ENCODE assay signal across 8 cellular contexts in the genomic region with DNA sequence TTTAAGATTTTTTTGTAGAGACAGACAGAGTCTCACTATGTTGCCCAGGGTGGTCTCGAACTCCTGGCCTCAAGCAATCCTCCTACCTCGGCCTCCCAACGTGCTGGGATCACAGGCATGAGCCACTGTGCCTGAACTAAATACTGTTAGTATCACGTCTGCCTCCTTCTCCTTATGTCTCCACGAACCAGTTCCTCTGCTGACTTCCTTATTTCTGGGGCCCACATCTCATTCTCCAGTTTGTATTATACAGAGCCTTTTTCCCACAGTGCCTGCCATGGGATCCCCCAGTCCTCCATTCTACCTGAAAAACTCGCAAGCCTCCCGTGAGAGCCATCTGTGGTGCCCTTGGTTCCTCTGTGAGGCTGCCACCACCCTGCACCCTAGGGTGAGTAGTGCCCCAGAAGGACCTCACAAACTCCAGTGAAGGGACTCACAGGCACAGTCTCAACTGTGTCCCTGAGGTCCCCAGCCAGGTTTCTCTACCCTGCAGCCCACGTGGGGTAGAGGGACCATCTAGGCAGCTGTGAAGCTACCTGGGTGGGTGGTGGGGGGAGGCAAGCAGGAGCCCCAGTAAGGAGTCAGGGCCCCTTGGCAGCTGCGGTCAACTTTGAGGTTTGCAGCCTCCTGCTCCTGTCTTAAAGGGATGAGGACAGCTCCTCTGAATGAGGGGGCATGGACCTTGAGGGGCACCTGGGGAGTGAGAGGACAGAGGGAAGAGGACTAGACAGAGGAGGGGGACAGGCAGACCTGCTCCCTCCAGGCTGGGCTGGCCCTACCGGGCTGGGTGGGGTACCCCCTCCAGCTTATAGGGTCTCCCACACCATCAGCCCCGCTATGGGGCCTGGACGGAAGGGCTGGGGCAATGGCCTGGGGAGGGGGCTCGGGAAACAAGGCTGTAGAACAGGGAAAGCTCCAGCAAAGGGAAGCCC. TPM values are rescaled to one million over a fixed set of nuclear protein-coding genes. Genes with fewer than 3 reads are reported as not detected.
A peak's percentile ranks its signal among the peaks of the same experiment; 100 is the strongest.
DNase-seq lines count a peak whose midpoint lies in the region; ATAC-seq, FAIRE-seq and TF ChIP-seq lines count a peak whose summit lies in the region.

No MANE protein-coding gene starts in this region.

- H3K27me3 Mint-ChIP-seq in Calu3 (ENCODE audit: unreplicated experiment) = no peaks in the 10 kb centered on the region
- H3K27me3 Mint-ChIP-seq in activated naive CD8-positive, alpha-beta T cell treated with anti-CD3 and anti-CD28 coated beads, Interleukin-2, amount 50 U/mL, for 24 hours = peaks cover 2% of the 10 kb centered on the region
- no peaks in the 10 kb centered on the region for H3K27me3 Mint-ChIP-seq in stimulated activated naive CD8-positive, alpha-beta T cell treated with anti-CD3 and anti-CD28 coated beads, Interleukin-15, amount 100 ng/mL, for 72 hours

- H3K27ac Mint-ChIP-seq in Calu3 (ENCODE audit: unreplicated experiment) = no peak overlapping the region
- peak overlapping the region; percentile 81 for H3K27ac Mint-ChIP-seq in activated naive CD8-positive, alpha-beta T cell treated with anti-CD3 and anti-CD28 coated beads, Interleukin-2, amount 50 U/mL, for 24 hours
- H3K27ac Mint-ChIP-seq in stimulated activated naive CD8-positive, alpha-beta T cell treated with anti-CD3 and anti-CD28 coated beads, Interleukin-15, amount 100 ng/mL, for 72 hours = peak overlapping the region; percentile 30 to 80

- H3K9me1 ChIP-seq in IMR-90 (ENCODE audit: insufficient read depth, low read length) = peaks cover 6% of the 10 kb centered on the region
- H3K9me1 ChIP-seq in keratinocyte (ENCODE audit: control insufficient read depth, extremely low read depth, insufficient read depth, low read length) = no peaks in the 10 kb centered on the region

- peak overlapping the region; percentile 95 for H2AFZ ChIP-seq in IMR-90 (replicated peaks; ENCODE audit: low read length, poor library complexity)
- H2AFZ ChIP-seq in keratinocyte (ENCODE audit: control insufficient read depth, low read length) = peak overlapping the region; percentile 80
- no peak overlapping the region for H2AFZ ChIP-seq in PC-3 (ENCODE audit: low read length)

- H3K4ac ChIP-seq in IMR-90 (ENCODE audit: low read depth, low read length) = peak overlapping the region; percentile 94

- peak overlapping the region; percentile 9 for H3K27ac ChIP-seq in IMR-90 (ENCODE audit: insufficient read depth, low read length)
- peak overlapping the region; percentile 75 for H3K27ac ChIP-seq in keratinocyte (ENCODE audit: control insufficient read depth, insufficient read depth, low read length)
- no peak overlapping the region for H3K27ac ChIP-seq in PC-3 (ENCODE audit: low read length)

- no peak for DNase-seq in Calu3
- DNase-seq in IMR-90 = no peak
- peak; percentile 30 for DNase-seq in activated naive CD8-positive, alpha-beta T cell treated with anti-CD3 and anti-CD28 coated beads, Interleukin-2, amount 50 U/mL, for 24 hours
- DNase-seq in keratinocyte (ENCODE audit: low read depth, low spot score) = no peak
- peak in 1 of 2 donors; percentile 29 for DNase-seq in stimulated activated naive CD8-positive, alpha-beta T cell treated with anti-CD3 and anti-CD28 coated beads, Interleukin-15, amount 100 ng/mL, for 72 hours
- DNase-seq in RPMI8226 = no peak
- no peak for DNase-seq in PC-3
- DNase-seq in HuH-7.5 (ENCODE audit: low spot score) = no peak

- H4K20me1 ChIP-seq in IMR-90 (ENCODE audit: insufficient read depth, low read length) (no peaks in the 10 kb centered on the region; the same call in 1 of the 2 replicates), keratinocyte (ENCODE audit: control insufficient read depth, extremely low read depth, insufficient read depth, low read length) (no peaks in the 10 kb centered on the region), PC-3 (ENCODE audit: low read length) (no peaks in the 10 kb centered on the region)

- H3K36me3 ChIP-seq in IMR-90 (ENCODE audit: control insufficient read depth, insufficient read depth, low read length) (no peaks in the 10 kb centered on the region), keratinocyte (ENCODE audit: control insufficient read depth in 2 of 2, extremely low read depth in 1 of 2, insufficient read depth in 2 of 2, low read length in 2 of 2) (no peaks in the 10 kb centered on the region), PC-3 (ENCODE audit: low read depth, low read length) (no peaks in the 10 kb centered on the region; the same call in 1 of the 2 replicates)

- H3K79me1 ChIP-seq in IMR-90 (ENCODE audit: low read depth in 1 of 2, low read length in 2 of 2) = peaks cover 7 to 47% of the 10 kb centered on the region in 2 experiments; a peak in 3 of 4 replicates

- H3K79me2 ChIP-seq in keratinocyte (ENCODE audit: control insufficient read depth, insufficient read depth, low read length) (peaks cover 42% of the 10 kb centered on the region), PC-3 (ENCODE audit: low read length) (no peaks in the 10 kb centered on the region)

- H3K4me1 ChIP-seq in IMR-90 (ENCODE audit: control insufficient read depth, insufficient read depth, low read length) = peaks cover 18% of the 10 kb centered on the region
- peaks cover 32% of the 10 kb centered on the region for H3K4me1 ChIP-seq in keratinocyte (ENCODE audit: control insufficient read depth, extremely low read depth, insufficient read depth, low read length)
- no peaks in the 10 kb centered on the region for H3K4me1 ChIP-seq in PC-3 (ENCODE audit: insufficient read depth, low read length)

- H3K9me3 Mint-ChIP-seq in Calu3 (ENCODE audit: low read depth, unreplicated experiment) = no peaks in the 10 kb centered on the region
- no peaks in the 10 kb centered on the region for H3K9me3 Mint-ChIP-seq in activated naive CD8-positive, alpha-beta T cell treated with anti-CD3 and anti-CD28 coated beads, Interleukin-2, amount 50 U/mL, for 24 hours
- H3K9me3 Mint-ChIP-seq in stimulated activated naive CD8-positive, alpha-beta T cell treated with anti-CD3 and anti-CD28 coated beads, Interleukin-15, amount 100 ng/mL, for 72 hours = no peaks in the 10 kb centered on the region

- H3K36me3 Mint-ChIP-seq in Calu3 (ENCODE audit: insufficient read depth, unreplicated experiment) = peaks cover 25% of the 10 kb centered on the region
- H3K36me3 Mint-ChIP-seq in activated naive CD8-positive, alpha-beta T cell treated with anti-CD3 and anti-CD28 coated beads, Interleukin-2, amount 50 U/mL, for 24 hours (ENCODE audit: low read depth) = peaks cover 7% of the 10 kb centered on the region

- peak overlapping the region; percentile 43; the same call in 1 of the 2 replicates for H3K56ac ChIP-seq in IMR-90 (ENCODE audit: extremely low read depth, insufficient read depth, low read length)

- TF ChIP-seq POLR2A in IMR-90 (IDR thresholded peaks at IDR 0.05; ENCODE audit: low read depth, low read length) = no peak

- H3K4me3 ChIP-seq in IMR-90 (ENCODE audit: insufficient read depth, low read depth, low read length) = peak overlapping the region; percentile 79
- H3K4me3 ChIP-seq in keratinocyte (ENCODE audit: control insufficient read depth in 2 of 3, extremely low read depth in 1 of 3, insufficient read depth in 2 of 3, low read depth in 1 of 3, low read length in 3 of 3) = peak overlapping the region; percentile 73 to 91 (median 89)
- no peak overlapping the region for H3K4me3 ChIP-seq in PC-3 (ENCODE audit: low read length)

- H2BK120ac ChIP-seq in IMR-90 (ENCODE audit: low read depth, low read length) = peak overlapping the region; percentile 64

- CTCF ChIA-PET in Calu3 (lab: Charles Lee) (no interaction called here), IMR-90 (lab: Yijun Ruan, JAX) (no interaction called here), PC-3 (lab: Charles Lee) (no interaction called here)

- peak overlapping the region; percentile 52; the same call in 1 of the 2 replicates for H4K91ac ChIP-seq in IMR-90 (ENCODE audit: insufficient read depth, low read depth, low read length)

- peaks cover 24% of the 10 kb centered on the region for H3K4me1 Mint-ChIP-seq in Calu3 (ENCODE audit: low read depth, unreplicated experiment)
- H3K4me1 Mint-ChIP-seq in activated naive CD8-positive, alpha-beta T cell treated with anti-CD3 and anti-CD28 coated beads, Interleukin-2, amount 50 U/mL, for 24 hours = peaks cover 45% of the 10 kb centered on the region
- peaks cover 50% of the 10 kb centered on the region for H3K4me1 Mint-ChIP-seq in stimulated activated naive CD8-positive, alpha-beta T cell treated with anti-CD3 and anti-CD28 coated beads, Interleukin-15, amount 100 ng/mL, for 72 hours

- peak; percentile 17 for FAIRE-seq in keratinocyte (lab: Jason Lieb, UNC)

- H3K4me3 Mint-ChIP-seq in Calu3 (ENCODE audit: low read depth, unreplicated experiment) = peak overlapping the region; percentile 64
- H3K4me3 Mint-ChIP-seq in activated naive CD8-positive, alpha-beta T cell treated with anti-CD3 and anti-CD28 coated beads, Interleukin-2, amount 50 U/mL, for 24 hours = peak overlapping the region; percentile 82
- peak overlapping the region; percentile 76 for H3K4me3 Mint-ChIP-seq in stimulated activated naive CD8-positive, alpha-beta T cell treated with anti-CD3 and anti-CD28 coated beads, Interleukin-15, amount 100 ng/mL, for 72 hours

- H2AK5ac ChIP-seq in IMR-90 (ENCODE audit: low read depth, low read length) = peak overlapping the region; percentile 73

- ATAC-seq in IMR-90 (ENCODE audit: low read depth) (peak; percentile 1; the same call in 1 of the 2 replicates), PC-3 (no peak)
- peak; percentile 33 for ATAC-seq in activated naive CD8-positive, alpha-beta T cell treated with anti-CD3 and anti-CD28 coated beads, Interleukin-2, amount 50 U/mL, for 24 hours
- peak; percentile 45 for ATAC-seq in stimulated activated naive CD8-positive, alpha-beta T cell treated with anti-CD3 and anti-CD28 coated beads, Interleukin-15, amount 100 ng/mL, for 72 hours

- H3K9ac ChIP-seq in IMR-90 (ENCODE audit: low read depth, low read length) (peak overlapping the region; percentile 88), keratinocyte (ENCODE audit: control insufficient read depth, extremely low read depth, insufficient read depth, low read length) (peak overlapping the region; percentile 88), PC-3 (ENCODE audit: low read length) (no peak overlapping the region)

- dilution Hi-C loops in IMR-90 (cut with HindIII; ENCODE audit: low sequenced_read_pairs, unreplicated experiment) (no loop called here), keratinocyte (cut with MboI; ENCODE audit: extremely low pct_ligation_motif_present, low sequenced_read_pairs) (no loop called here)

- H3K23ac ChIP-seq in IMR-90 (ENCODE audit: low read depth, low read length) = peak overlapping the region; percentile 96

- H3K9me2 ChIP-seq in PC-3 (replicated peaks; ENCODE audit: low read length) = no peaks in the 10 kb centered on the region

- TF ChIP-seq CTCF in Calu3 (IDR thresholded peaks at IDR 0.05; ENCODE audit: unreplicated experiment) (no peak), IMR-90 (conservative IDR thresholded peaks at IDR 0.05; ENCODE audit: low read depth, low read length) (no peak), keratinocyte (optimal IDR thresholded peaks at IDR 0.05 in 1 of 3, IDR thresholded peaks at IDR 0.05 in 1 of 3, conservative IDR thresholded peaks at IDR 0.05 in 1 of 3; ENCODE audit: extremely low read depth in 1 of 3, insufficient read depth in 2 of 3, low read length in 3 of 3) (no peak), PC-3 (conservative IDR thresholded peaks at IDR 0.05; ENCODE audit: low read depth, low read length) (no peak)

- H3K27me3 ChIP-seq in IMR-90 (ENCODE audit: control insufficient read depth, insufficient read depth, low read length) = no peaks in the 10 kb centered on the region
- no peaks in the 10 kb centered on the region for H3K27me3 ChIP-seq in keratinocyte (ENCODE audit: control insufficient read depth, extremely low read depth, insufficient read depth, low read length)
- H3K27me3 ChIP-seq in PC-3 (ENCODE audit: low read length) = no peaks in the 10 kb centered on the region

- in situ Hi-C loops in IMR-90 (cut with MboI; ENCODE audit: low sequenced_read_pairs) = loop anchor here (5.0 to 10.0 kb wide), 2 partner anchors 94 to 406 kb away; no protein-coding TSS in a partner anchor

- intact Hi-C loops in Calu3 (cut with micrococcal nuclease; ENCODE audit: unreplicated experiment) (loop anchor here (5.0 kb wide), 3 partner anchors 79 to 404 kb away; no protein-coding TSS in a partner anchor), IMR-90 (cut with micrococcal nuclease) (loop anchor here (5.0 kb wide), 1 partner anchor 144 kb away; no protein-coding TSS in a partner anchor), PC-3 (cut with micrococcal nuclease) (no loop called here)

- H3K14ac ChIP-seq in IMR-90 (replicated peaks; ENCODE audit: low read depth, low read length) = peak overlapping the region; percentile 95

- BruUV-seq in Calu3 (replicated peaks; lab: Mats Ljungman, UMichigan) (no TSS peak), IMR-90 (replicated peaks; lab: Mats Ljungman, UMichigan) (no TSS peak), PC-3 (replicated peaks; lab: Mats Ljungman, UMichigan) (no TSS peak)

- TF ChIP-seq RAD21 in IMR-90 (IDR thresholded peaks at IDR 0.05; ENCODE audit: low read length) = no peak

- no peak overlapping the region for H2BK20ac ChIP-seq in IMR-90 (ENCODE audit: low read depth, low read length)

- no peak overlapping the region; the same call in none of the 2 replicates for H3K18ac ChIP-seq in IMR-90 (ENCODE audit: low read depth, low read length)

- H2BK15ac ChIP-seq in IMR-90 (ENCODE audit: low read depth, low read length) = peak overlapping the region; percentile 21; the same call in 1 of the 3 replicates

- peak overlapping the region; percentile 49; the same call in 1 of the 2 replicates for H4K5ac ChIP-seq in IMR-90 (ENCODE audit: low read depth, low read length)

- POLR2A ChIA-PET in IMR-90 (lab: Charles Lee; ENCODE audit: unreplicated experiment) = no interaction called here
- POLR2A ChIA-PET in PC-3 (lab: Charles Lee; ENCODE audit: unreplicated experiment) = no interaction called here

- H3K9me3 ChIP-seq in IMR-90 (ENCODE audit: control insufficient read depth, insufficient read depth, low read length) = no peaks in the 10 kb centered on the region
- no peaks in the 10 kb centered on the region for H3K9me3 ChIP-seq in keratinocyte (ENCODE audit: control insufficient read depth, low read depth, low read length)
- no peaks in the 10 kb centered on the region for H3K9me3 ChIP-seq in PC-3 (ENCODE audit: low read length)

- H2BK5ac ChIP-seq in IMR-90 (ENCODE audit: low read depth, low read length, poor library complexity, severe bottlenecking) = peak overlapping the region; percentile 27

- H2AK9ac ChIP-seq in IMR-90 (replicated peaks; ENCODE audit: low read depth, low read length, poor library complexity) = peak overlapping the region; percentile 92

- H3K4me2 ChIP-seq in IMR-90 (ENCODE audit: low read depth, low read length) = peak overlapping the region; percentile 90
- peak overlapping the region; percentile 94 for H3K4me2 ChIP-seq in keratinocyte (ENCODE audit: control insufficient read depth, extremely low read depth, insufficient read depth, low read depth, low read length)
- H3K4me2 ChIP-seq in PC-3 (ENCODE audit: low read length) = no peak overlapping the region

- 88% methylated on average over 5 of the region's 13 CpGs; no CpG with 5 or more reads in 1 of the 2 experiments for WGBS in IMR-90 (ENCODE audit: extremely low coverage in 2 of 2, insufficient read length in 1 of 2), 2 experiments

- H4K8ac ChIP-seq in IMR-90 (ENCODE audit: low read depth in 2 of 2, low read length in 2 of 2) = peak overlapping the region in 1 of 2 experiments; percentile 69; a peak in 1 of 4 replicates

- H3F3A ChIP-seq in PC-3 (ENCODE audit: low read length, unreplicated experiment) = no peaks in the 10 kb centered on the region

RNA-seq across cellular contexts. Expression of gene PSTPIP2, which starts 1.1 kb away (rescaled TPM):
- total RNA-seq in Calu3 (2022) (2.6 TPM in 2 replicates), IMR-90 (2012; rRNA removed) (10.4 and 14.4 TPM in 2 replicates), PC-3 (2014; rRNA removed) (0.11 and 0.35 TPM in 2 replicates)
- polyA plus RNA-seq in IMR-90 (2012; rRNA removed) (10.2 and 12.4 TPM in 2 replicates), keratinocyte (15.4 to 30.8 TPM (median 27.3 TPM) in 3 replicates)
- 4.4 and 6.6 TPM in 2 replicates for polyA plus RNA-seq in IMR-90 (2012; cell fraction: cytosol; rRNA removed)
- polyA plus RNA-seq in IMR-90 (2012; cell fraction: nucleus; rRNA removed; ENCODE audit: low replicate concordance) = 5.0 and 26.6 TPM in 2 replicates
- polyA plus RNA-seq in keratinocyte (2011; ENCODE audit: low read depth) = 40.5 TPM
- 18.2 and 30.9 TPM in 2 replicates for polyA plus RNA-seq in keratinocyte (2011; cell fraction: cytosol; rRNA removed)
- polyA plus RNA-seq in keratinocyte (2011; cell fraction: nucleus; rRNA removed) = 22.3 and 24.0 TPM in 2 replicates
- polyA plus RNA-seq in keratinocyte (2012; ENCODE audit: low replicate concordance) = 12.7 and 20.7 TPM in 2 replicates
- polyA minus RNA-seq in keratinocyte = 13.2 to 21.0 TPM (median 18.3 TPM) in 3 replicates
- polyA minus RNA-seq in keratinocyte (2011; cell fraction: cytosol; rRNA and poly(A)+ RNA removed) = 29.9 TPM
- 11.1 and 19.5 TPM in 2 replicates for polyA minus RNA-seq in keratinocyte (2011; cell fraction: nucleus; rRNA and poly(A)+ RNA removed)

RNA-seq across cellular contexts. Expression of gene ATP5F1A, which starts 27.1 kb away (rescaled TPM):
- 358 and 374 TPM in 2 replicates for total RNA-seq in Calu3 (2022)
- total RNA-seq in IMR-90 (2012; rRNA removed) = 1,085 and 1,283 TPM in 2 replicates
- 515 and 543 TPM in 2 replicates for polyA plus RNA-seq in IMR-90 (2012; rRNA removed)
- 309 and 561 TPM in 2 replicates for polyA plus RNA-seq in IMR-90 (2012; cell fraction: cytosol; rRNA removed)
- 157 and 333 TPM in 2 replicates for polyA plus RNA-seq in IMR-90 (2012; cell fraction: nucleus; rRNA removed; ENCODE audit: low replicate concordance)
- polyA plus RNA-seq in keratinocyte = 436 to 621 TPM (median 512 TPM) in 3 replicates
- 295 TPM for polyA plus RNA-seq in keratinocyte (2011; ENCODE audit: low read depth)
- polyA plus RNA-seq in keratinocyte (2011; cell fraction: cytosol; rRNA removed) = 509 and 540 TPM in 2 replicates
- 438 and 582 TPM in 2 replicates for polyA plus RNA-seq in keratinocyte (2011; cell fraction: nucleus; rRNA removed)
- polyA plus RNA-seq in keratinocyte (2012; ENCODE audit: low replicate concordance) = 282 and 369 TPM in 2 replicates
- 310 to 695 TPM (median 626 TPM) in 3 replicates for polyA minus RNA-seq in keratinocyte
- polyA minus RNA-seq in keratinocyte (2011; cell fraction: cytosol; rRNA and poly(A)+ RNA removed) = 576 TPM
- 152 and 249 TPM in 2 replicates for polyA minus RNA-seq in keratinocyte (2011; cell fraction: nucleus; rRNA and poly(A)+ RNA removed)
- 243 and 250 TPM in 2 replicates for total RNA-seq in PC-3 (2014; rRNA removed)

RNA-seq across cellular contexts. Expression of gene HAUS1, which starts 33.2 kb away (rescaled TPM):
- total RNA-seq in Calu3 (2022) = 33.5 and 35.7 TPM in 2 replicates
- total RNA-seq in IMR-90 (2012; rRNA removed) = 25.3 and 32.2 TPM in 2 replicates
- 33.4 and 55.0 TPM in 2 replicates for polyA plus RNA-seq in IMR-90 (2012; rRNA removed)
- polyA plus RNA-seq in IMR-90 (2012; cell fraction: cytosol; rRNA removed) = 3.9 and 5.2 TPM in 2 replicates
- 0.58 and 6.2 TPM in 2 replicates for polyA plus RNA-seq in IMR-90 (2012; cell fraction: nucleus; rRNA removed; ENCODE audit: low replicate concordance)
- 15.6 to 39.7 TPM (median 39.5 TPM) in 3 replicates for polyA plus RNA-seq in keratinocyte
- 17.0 TPM for polyA plus RNA-seq in keratinocyte (2011; ENCODE audit: low read depth)
- 20.8 and 32.5 TPM in 2 replicates for polyA plus RNA-seq in keratinocyte (2011; cell fraction: cytosol; rRNA removed)
- 11.6 and 12.3 TPM in 2 replicates for polyA plus RNA-seq in keratinocyte (2011; cell fraction: nucleus; rRNA removed)
- polyA plus RNA-seq in keratinocyte (2012; ENCODE audit: low replicate concordance) = 6.6 and 19.4 TPM in 2 replicates
- polyA minus RNA-seq in keratinocyte = 2.1 to 8.8 TPM (median 3.7 TPM) in 3 replicates
- 8.1 TPM for polyA minus RNA-seq in keratinocyte (2011; cell fraction: cytosol; rRNA and poly(A)+ RNA removed)
- polyA minus RNA-seq in keratinocyte (2011; cell fraction: nucleus; rRNA and poly(A)+ RNA removed) = 1.9 and 7.8 TPM in 2 replicates
- 10.9 and 17.7 TPM in 2 replicates for total RNA-seq in PC-3 (2014; rRNA removed)
